8 cellular contexts compared by ENCODE assay signal in the genomic region with DNA sequence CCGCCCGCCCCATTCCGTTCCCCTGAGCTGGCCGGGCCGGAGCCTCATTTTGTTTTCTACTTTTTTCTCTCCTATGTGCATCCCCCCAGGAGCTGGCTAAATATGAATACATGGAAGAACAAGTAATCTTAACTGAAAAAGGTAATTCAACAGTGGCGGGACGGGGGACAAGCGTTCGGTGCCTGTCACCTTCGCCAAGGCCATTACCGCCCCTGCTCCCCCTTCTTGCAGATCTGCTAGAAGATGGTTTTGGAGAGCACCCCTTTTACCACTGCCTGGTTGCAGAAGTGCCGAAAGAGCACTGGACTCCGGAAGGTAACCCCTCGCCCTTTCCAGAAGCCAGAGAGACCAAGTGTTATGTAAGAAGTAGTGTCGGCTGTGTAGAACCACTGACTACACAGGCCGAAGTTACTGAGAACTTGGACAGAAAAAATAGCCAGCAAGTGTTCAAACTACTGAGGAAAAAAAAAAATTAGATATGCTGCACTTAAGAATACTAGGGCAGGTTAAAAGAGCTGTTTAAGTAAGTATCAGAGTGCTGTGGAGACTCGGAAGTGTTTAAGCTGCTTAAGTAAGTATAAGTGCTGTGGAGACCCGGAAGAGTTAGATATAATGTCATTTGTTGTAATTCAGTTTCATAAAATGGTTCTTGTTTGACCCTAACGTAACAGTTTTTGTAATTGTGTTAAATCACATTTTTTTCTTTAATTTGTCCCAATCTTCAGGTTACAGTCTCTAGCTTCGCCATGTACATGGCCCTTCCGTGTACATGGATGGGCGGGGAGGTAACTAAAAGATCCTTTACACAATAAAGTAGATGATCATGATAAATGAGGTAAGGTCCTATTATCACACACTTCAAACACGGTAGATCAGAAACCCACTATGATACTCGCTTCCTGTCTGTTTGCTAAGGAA. TPM values are rescaled to one million over a fixed set of nuclear protein-coding genes. Genes with fewer than 3 reads are reported as not detected.
DNase-seq lines count a peak whose midpoint lies in the region; ATAC-seq and TF ChIP-seq lines count a peak whose summit lies in the region.

No MANE protein-coding gene starts in this region.

- peaks cover 7 to 17% of the 10 kb centered on the region in 2 experiments for H3K36me3 ChIP-seq in HCT116 (ENCODE audit: control insufficient read depth in 1 of 2, insufficient read depth in 2 of 2, low read length in 2 of 2)
- H3K36me3 ChIP-seq in neural progenitor cell = no peaks in the 10 kb centered on the region

- H3K4me2 ChIP-seq in HCT116 (ENCODE audit: low read length) = peak overlapping the region; percentile 86
- peak overlapping the region; percentile 81 for H3K4me2 ChIP-seq in neural progenitor cell

- peaks cover 3% of the 10 kb centered on the region for H3F3A ChIP-seq in neural progenitor cell (ENCODE audit: low read depth)

- BruUV-seq in HCT116 (replicated peaks; lab: Mats Ljungman, UMichigan) = TSS peak; percentile 59

- H3K36me3 Mint-ChIP-seq in T-cell (peaks cover 25% of the 10 kb centered on the region), neural progenitor cell (peaks cover 19% of the 10 kb centered on the region)

- TF ChIP-seq POLR2A in HCT116 (IDR thresholded peaks at IDR 0.05; ENCODE audit: borderline replicate concordance, extremely low read depth, insufficient read depth, insufficient read length) (no peak), erythroblast (IDR thresholded peaks at IDR 0.05; ENCODE audit: low read length) (peak; percentile 40)

- no peaks in the 10 kb centered on the region for H3K9me2 ChIP-seq in HCT116 (ENCODE audit: insufficient read depth)

- no peaks in the 10 kb centered on the region for H3K9me3 ChIP-seq in HCT116 (ENCODE audit: control insufficient read depth in 1 of 2, insufficient read depth in 1 of 2, low read depth in 1 of 2, low read length in 2 of 2)
- H3K9me3 ChIP-seq in neural progenitor cell (ENCODE audit: low read depth) = no peaks in the 10 kb centered on the region

- peak overlapping the region; percentile 78 for H3K27ac ChIP-seq in HCT116 (ENCODE audit: low read depth, low read length)
- H3K27ac ChIP-seq in neural progenitor cell = no peak overlapping the region

- intact Hi-C loops in HCT116 (cut with micrococcal nuclease) = loop anchor here (2.0 kb wide), 1 partner anchor 89 kb away; no protein-coding TSS in a partner anchor

- H3K4me1 Mint-ChIP-seq in T-cell (peaks cover 34 to 41% (median 40%) of the 10 kb centered on the region in 3 donors), neural progenitor cell (peaks cover 27% of the 10 kb centered on the region)

- peaks cover 18% of the 10 kb centered on the region for H3K79me2 ChIP-seq in HCT116 (ENCODE audit: insufficient read depth, low read length)
- no peaks in the 10 kb centered on the region for H3K79me2 ChIP-seq in neural progenitor cell (ENCODE audit: low read depth)

- RAD21 ChIA-PET in HCT116 (lab: Charles Lee; ENCODE audit: low non-redundant PET in 1 of 2, low total read pairs in 2 of 2, uncharacterized antibody in 2 of 2, unreplicated experiment in 2 of 2) = interaction anchor here (0.6 to 1.4 kb wide), 2 partner anchors 106 to 118 kb away, joined by 4 to 5 read pairs; no protein-coding TSS in a partner anchor

- no peak for TF ChIP-seq RAD21 in HCT116 (IDR thresholded peaks at IDR 0.05; ENCODE audit: low read depth)

- H3K4me3 Mint-ChIP-seq in T-cell = peak overlapping the region; percentile 94 to 95 (median 94)
- peak overlapping the region; percentile 95 for H3K4me3 Mint-ChIP-seq in neural progenitor cell

- H3K27me3 ChIP-seq in HCT116 (ENCODE audit: insufficient read depth, low read length) = no peaks in the 10 kb centered on the region
- no peaks in the 10 kb centered on the region for H3K27me3 ChIP-seq in neural progenitor cell

- H4K20me1 ChIP-seq in HCT116 (ENCODE audit: insufficient read depth) (0 out of 2 replicates have a peak, but pooled peaks cover 6% of the 10 kb centered on the region), neural progenitor cell (ENCODE audit: low read depth) (no peaks in the 10 kb centered on the region)

- POLR2A ChIA-PET in HCT116 (lab: Charles Lee) (interaction anchor here (0.7 to 7.7 kb wide), 16 partner anchors 9 to 185 kb away, joined by 3 to 75 read pairs (median 6); partner anchors contain the start of gene ACOT9), T-cell (lab: Charles Lee) (interaction anchor here (0.6 to 2.5 kb wide), 11 partner anchors 11 to 270 kb away, joined by 3 to 21 read pairs (median 4); partner anchors contain the start of genes ACOT9 (in 2 of the 2) and EIF2S3 (in 1 of the 2))

- DNase-seq in HCT116 (ENCODE audit: low read depth, low spot score) (no peak), T-cell (peak in 3 of 34 experiments; percentile 7 to 20 (median 7)), erythroblast (lab: John Stamatoyannopoulos, UW) (peak; percentile 55 to 67), neural progenitor cell (ENCODE audit: low spot score) (no peak), NCI-H524 (lab: John Stamatoyannopoulos, UW) (no peak), HPDE6-E6E7 (ENCODE audit: extremely low spot score) (no peak), cerebellum (ENCODE audit: low spot score) (no peak)

- peak overlapping the region; percentile 72 to 74 for H3K4me3 ChIP-seq in HCT116 (replicated peaks in 1 of 2; ENCODE audit: low read depth in 1 of 2, low read length in 2 of 2)
- H3K4me3 ChIP-seq in neural progenitor cell = peak overlapping the region; percentile 86

- H3K4me1 ChIP-seq in HCT116 (ENCODE audit: control insufficient read depth in 1 of 2, insufficient read depth in 2 of 2, low read length in 2 of 2) (peaks cover 30 to 65% of the 10 kb centered on the region in 2 experiments), neural progenitor cell (peaks cover 6% of the 10 kb centered on the region)

- H3K27ac Mint-ChIP-seq in T-cell = peak overlapping the region; percentile 93 to 95
- H3K27ac Mint-ChIP-seq in neural progenitor cell = no peak overlapping the region

- H3K9ac ChIP-seq in HCT116 (ENCODE audit: low read length) (peak overlapping the region; percentile 84), neural progenitor cell (peak overlapping the region; percentile 57)

- H2AFZ ChIP-seq in HCT116 (ENCODE audit: low read depth, low read length, poor library complexity, severe bottlenecking) = no peak overlapping the region
- H2AFZ ChIP-seq in neural progenitor cell (replicated peaks) = no peak overlapping the region

- H3K9me3 Mint-ChIP-seq in T-cell (no peaks in the 10 kb centered on the region), neural progenitor cell (no peaks in the 10 kb centered on the region)

- ATAC-seq in HCT116 (no peak), T-cell (replicated peaks in 1 of 4) (no peak), GM21423 (IDR thresholded peaks at IDR 0.05; ENCODE audit: unreplicated experiment) (no peak)

- TF ChIP-seq CTCF in HCT116 (IDR thresholded peaks at IDR 0.05 in 2 of 3, conservative IDR thresholded peaks at IDR 0.05 in 1 of 3; ENCODE audit: borderline replicate concordance in 1 of 3, insufficient read depth in 1 of 3, low read depth in 2 of 3, low read length in 2 of 3) (no peak), neural progenitor cell (IDR thresholded peaks at IDR 0.05) (no peak)

- CTCF ChIA-PET in HCT116 (lab: Charles Lee) (interaction anchor here (0.6 to 3.2 kb wide), 2 partner anchors 27 to 118 kb away, joined by 3 to 36 read pairs; no protein-coding TSS in a partner anchor), T-cell (lab: Charles Lee) (interaction anchor here (0.6 to 2.1 kb wide), 10 partner anchors 16 to 588 kb away, joined by 3 to 14 read pairs (median 4); partner anchors contain the start of genes ACOT9 (in 1 of the 2), APOO (in 1 of the 2), CXorf58 (in 1 of the 2) and EIF2S3 (in 1 of the 2))

- H3K27me3 Mint-ChIP-seq in T-cell (no peaks in the 10 kb centered on the region), neural progenitor cell (ENCODE audit: insufficient read depth, low read depth) (peaks cover 2% of the 10 kb centered on the region)

TF ChIP-seq in HCT116, 20 proteins besides CTCF, POLR2A, EP300 and RAD21:
- TF ChIP-seq POLR2AphosphoS5 (IDR thresholded peaks at IDR 0.05; ENCODE audit: low read depth, low read length) = 0 out of 2 replicates have a peak, but pooled peaks have one; percentile 20
- no peak for TF ChIP-seq SP1 (IDR thresholded peaks at IDR 0.05; ENCODE audit: low read depth)
- TF ChIP-seq TCF7L2 (IDR thresholded peaks at IDR 0.05; ENCODE audit: borderline replicate concordance, extremely low read depth, insufficient read depth, insufficient read length) = no peak
- TF ChIP-seq EZH2 (IDR thresholded peaks at IDR 0.05) = no peak

RNA-seq across cellular contexts. Expression of gene SAT1, which starts 0.9 kb away (rescaled TPM):
- 821 TPM for total RNA-seq in HCT116 (2021; ENCODE audit: unreplicated experiment)
- 1,117 and 1,190 TPM in 2 replicates for polyA plus RNA-seq in HCT116 (2012)
- total RNA-seq in T-cell = 100 to 1,000 TPM in 2 of 5 donors, 10 to 100 TPM in 3; 89.6 to 258 (median 94.4) TPM
- total RNA-seq in neural progenitor cell (ENCODE audit: low replicate concordance) = 110 and 168 TPM in 2 replicates
- 56.0 TPM for total RNA-seq in cerebellum

RNA-seq across cellular contexts. Expression of gene ACOT9, which starts 40.8 kb away (rescaled TPM):
- total RNA-seq in HCT116 (2021; ENCODE audit: unreplicated experiment) (59.7 TPM), T-cell (10 to 100 TPM; 15.0 to 22.1 (median 19.2) TPM), neural progenitor cell (ENCODE audit: low replicate concordance) (32.4 and 52.7 TPM in 2 replicates), cerebellum (21.7 TPM)
- 41.2 and 49.7 TPM in 2 replicates for polyA plus RNA-seq in HCT116 (2012)

Comparison
In these comparisons a context has a peak if more than half of its experiments do, and no peak if none do; other contexts are left out.
1. DNase-seq: peak in erythroblast (2 of 2); none in HCT116 (single experiment), neural progenitor cell (single experiment), NCI-H524 (0 of 2), HPDE6-E6E7 (single experiment) and cerebellum (single experiment).